In genomic region chr4:111698361-111698760, GRCh38 we compare ENCODE assay signal across 29 cellular contexts.
"Had no signal": no experiment of that assay in that cellular context is flagged by ENCODE, and none has a peak within 500 bp of the region (broad histone marks: within the 10 kb centered on the region; RNA-seq: fewer than 3 reads in every experiment).

No MANE protein-coding gene starts in this region.

- H3K9me3 ChIP-seq: stomach, suprapubic skin, testis, thoracic aorta, thyroid gland, tibial artery, tibial nerve, transverse colon, upper lobe of left lung, upper lobe of right lung, uterus, vagina had no signal

- ATAC-seq: stimulated activated effector memory CD8-positive, alpha-beta T cell treated with anti-CD3 and anti-CD28 coated beads, Interleukin-12 subunit alpha, Interleukin-12 subunit beta, amount 100 ng/mL, for 72 hours; stimulated activated memory B cell treated with anti-CD40 and anti-IgM and Interleukin-4, amounts not matched to agents 10 μg/mL and 1 μg/mL and 100 μg/mL, for 72 hours; stimulated activated naive B cell treated with anti-CD40 and anti-IgM and Interleukin-4, amounts not matched to agents 10 μg/mL and 1 μg/mL and 100 μg/mL, for 72 hours; stimulated activated naive CD8-positive, alpha-beta T cell treated with anti-CD3 and anti-CD28 coated beads, Interleukin-15, amount 100 ng/mL, for 72 hours; stimulated activated naive CD8-positive, alpha-beta T cell treated with anti-CD3 and anti-CD28 coated beads, Interleukin-15, Interleukin-2, amounts not matched to agents 100 U/mL and 50 U/mL, for 24 hours; upper lobe of right lung had no signal

- H3K4me3 ChIP-seq: stomach, suprapubic skin, testis, thoracic aorta, thyroid gland, tibial artery, tibial nerve, transverse colon, upper lobe of left lung, upper lobe of right lung, uterus, vagina had no signal

- H3K36me3 ChIP-seq: stomach, suprapubic skin, thoracic aorta, thyroid gland, tibial artery, tibial nerve, transverse colon, upper lobe of left lung, upper lobe of right lung, uterus, vagina had no signal

- H3K27me3 Mint-ChIP-seq: stimulated activated memory B cell treated with anti-CD40 and anti-IgM and Interleukin-4, amounts not matched to agents 10 μg/mL and 1 μg/mL and 100 μg/mL, for 72 hours; stimulated activated naive B cell treated with anti-CD40 and anti-IgM and Interleukin-4, amounts not matched to agents 10 μg/mL and 1 μg/mL and 100 μg/mL, for 72 hours; stimulated activated naive CD8-positive, alpha-beta T cell treated with anti-CD3 and anti-CD28 coated beads, Interleukin-15, amount 100 ng/mL, for 72 hours; stimulated activated naive CD8-positive, alpha-beta T cell treated with anti-CD3 and anti-CD28 coated beads, Interleukin-15, Interleukin-2, amounts not matched to agents 100 ng/mL and 50 ng/mL, for 24 hours had no signal

- DNase-seq: stimulated activated CD4-positive, alpha-beta T cell treated with anti-CD3 and anti-CD28 coated beads, Interleukin-2, amount 100 ng/mL, for 48 hours; stimulated activated CD4-positive, alpha-beta T cell treated with anti-CD3 and anti-CD28 coated beads, Interleukin-4, amount 100 ng/mL, for 1 hour; stimulated activated CD4-positive, alpha-beta T cell treated with anti-CD3 and anti-CD28 coated beads, Interleukin-4, amount 100 ng/mL, for 24 hours; stimulated activated CD4-positive, alpha-beta T cell treated with anti-CD3 and anti-CD28 coated beads, Interleukin-4, amount 100 ng/mL, for 4 hours; stimulated activated CD8-positive, alpha-beta memory T cell treated with anti-CD3 and anti-CD28 coated beads, Interleukin-4, amount 100 ng/mL, for 48 hours; stimulated activated naive B cell treated with anti-CD40 and anti-IgM and Interleukin-4, amounts not matched to agents 10 μg/mL and 1 μg/mL and 100 μg/mL, for 72 hours; stimulated activated naive CD4-positive, alpha-beta T cell; stimulated activated naive CD4-positive, alpha-beta T cell treated with Interleukin-2 at 50 U/mL for 16 hours; stimulated activated naive CD8-positive, alpha-beta T cell treated with anti-CD3 and anti-CD28 coated beads, Interleukin-15, amount 100 ng/mL, for 72 hours; stimulated activated naive CD8-positive, alpha-beta T cell treated with anti-CD3 and anti-CD28 coated beads, Interleukin-15, Interleukin-2, amounts not matched to agents 100 U/mL and 50 U/mL, for 24 hours; stomach; substantia nigra; testis; thyroid gland; tibial artery; transverse colon; trophoblast cell; upper lobe of left lung; upper lobe of right lung; uterus had no signal

- H3K9me3 Mint-ChIP-seq: stimulated activated memory B cell treated with anti-CD40 and anti-IgM and Interleukin-4, amounts not matched to agents 10 μg/mL and 1 μg/mL and 100 μg/mL, for 72 hours; stimulated activated naive B cell treated with anti-CD40 and anti-IgM and Interleukin-4, amounts not matched to agents 10 μg/mL and 1 μg/mL and 100 μg/mL, for 72 hours; stimulated activated naive CD8-positive, alpha-beta T cell treated with anti-CD3 and anti-CD28 coated beads, Interleukin-15, amount 100 ng/mL, for 72 hours; stimulated activated naive CD8-positive, alpha-beta T cell treated with anti-CD3 and anti-CD28 coated beads, Interleukin-15, Interleukin-2, amounts not matched to agents 100 ng/mL and 50 ng/mL, for 24 hours; type B pancreatic cell had no signal

- H3K4me1 ChIP-seq: suprapubic skin, testis, thyroid gland, tibial nerve, transverse colon, upper lobe of left lung, upper lobe of right lung, uterus, vagina had no signal

- H3K27ac ChIP-seq: stomach, suprapubic skin, testis, thoracic aorta, thyroid gland, tibial artery, tibial nerve, upper lobe of left lung, upper lobe of right lung, vagina had no signal

- FAIRE-seq: urothelium cell line had no signal

- H3K4me3 Mint-ChIP-seq: stimulated activated effector memory CD8-positive, alpha-beta T cell treated with anti-CD3 and anti-CD28 coated beads, Interleukin-12 subunit alpha, Interleukin-12 subunit beta, amount 100 ng/mL, for 72 hours; stimulated activated memory B cell treated with anti-CD40 and anti-IgM and Interleukin-4, amounts not matched to agents 10 μg/mL and 1 μg/mL and 100 μg/mL, for 72 hours; stimulated activated naive B cell treated with anti-CD40 and anti-IgM and Interleukin-4, amounts not matched to agents 10 μg/mL and 1 μg/mL and 100 μg/mL, for 72 hours; stimulated activated naive CD8-positive, alpha-beta T cell treated with anti-CD3 and anti-CD28 coated beads, Interleukin-15, amount 100 ng/mL, for 72 hours; stimulated activated naive CD8-positive, alpha-beta T cell treated with anti-CD3 and anti-CD28 coated beads, Interleukin-15, Interleukin-2, amounts not matched to agents 100 ng/mL and 50 ng/mL, for 24 hours; type B pancreatic cell had no signal

- H3K27me3 ChIP-seq: stomach, suprapubic skin, testis, thyroid gland, tibial artery, tibial nerve, transverse colon, upper lobe of left lung, upper lobe of right lung, uterus, vagina had no signal

- H3K27ac Mint-ChIP-seq: stimulated activated effector memory CD8-positive, alpha-beta T cell treated with anti-CD3 and anti-CD28 coated beads, Interleukin-12 subunit alpha, Interleukin-12 subunit beta, amount 100 ng/mL, for 72 hours; stimulated activated memory B cell treated with anti-CD40 and anti-IgM and Interleukin-4, amounts not matched to agents 10 μg/mL and 1 μg/mL and 100 μg/mL, for 72 hours; stimulated activated naive B cell treated with anti-CD40 and anti-IgM and Interleukin-4, amounts not matched to agents 10 μg/mL and 1 μg/mL and 100 μg/mL, for 72 hours; stimulated activated naive CD8-positive, alpha-beta T cell treated with anti-CD3 and anti-CD28 coated beads, Interleukin-15, amount 100 ng/mL, for 72 hours; stimulated activated naive CD8-positive, alpha-beta T cell treated with anti-CD3 and anti-CD28 coated beads, Interleukin-15, Interleukin-2, amounts not matched to agents 100 ng/mL and 50 ng/mL, for 24 hours; type B pancreatic cell had no signal

- H3K4me1 Mint-ChIP-seq: stimulated activated effector memory CD8-positive, alpha-beta T cell treated with anti-CD3 and anti-CD28 coated beads, Interleukin-12 subunit alpha, Interleukin-12 subunit beta, amount 100 ng/mL, for 72 hours; stimulated activated memory B cell treated with anti-CD40 and anti-IgM and Interleukin-4, amounts not matched to agents 10 μg/mL and 1 μg/mL and 100 μg/mL, for 72 hours; stimulated activated naive B cell treated with anti-CD40 and anti-IgM and Interleukin-4, amounts not matched to agents 10 μg/mL and 1 μg/mL and 100 μg/mL, for 72 hours; stimulated activated naive CD8-positive, alpha-beta T cell treated with anti-CD3 and anti-CD28 coated beads, Interleukin-15, amount 100 ng/mL, for 72 hours had no signal

- H3K36me3 Mint-ChIP-seq: stimulated activated effector memory CD8-positive, alpha-beta T cell treated with anti-CD3 and anti-CD28 coated beads, Interleukin-12 subunit alpha, Interleukin-12 subunit beta, amount 100 ng/mL, for 72 hours; stimulated activated memory B cell treated with anti-CD40 and anti-IgM and Interleukin-4, amounts not matched to agents 10 μg/mL and 1 μg/mL and 100 μg/mL, for 72 hours; stimulated activated naive B cell treated with anti-CD40 and anti-IgM and Interleukin-4, amounts not matched to agents 10 μg/mL and 1 μg/mL and 100 μg/mL, for 72 hours; type B pancreatic cell had no signal
